ENCODE assay signal across 13 cellular contexts in the genomic region with DNA sequence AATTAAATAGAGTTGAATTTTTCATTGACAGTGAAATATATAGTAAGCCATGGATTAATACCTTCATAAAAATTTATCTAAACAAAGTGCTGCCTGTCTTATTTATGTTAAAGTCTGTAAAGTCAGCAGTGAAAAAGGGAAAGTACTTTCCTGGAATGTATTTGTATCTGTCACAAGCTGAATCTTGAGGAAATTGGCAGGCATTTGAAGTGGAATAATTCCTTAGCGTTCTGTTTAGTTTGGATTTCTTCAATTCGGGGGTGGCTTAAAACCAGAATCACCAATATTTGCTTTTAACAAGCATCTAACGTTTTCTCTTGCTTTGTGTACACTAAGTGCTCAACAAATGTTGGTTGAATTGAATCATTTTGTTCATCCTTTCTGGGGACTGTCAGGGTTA. TPM values are rescaled to one million over a fixed set of nuclear protein-coding genes. Genes with fewer than 3 reads are reported as not detected.
DNase-seq lines count a peak whose midpoint lies in the region; ATAC-seq and TF ChIP-seq lines count a peak whose summit lies in the region.
"Had no signal": no experiment of that assay in that cellular context is flagged by ENCODE, and none has a peak within 500 bp of the region (broad histone marks: within the 10 kb centered on the region; RNA-seq: fewer than 3 reads in every experiment).

No MANE protein-coding gene starts in this region.

- no peaks in the 10 kb centered on the region for H3K9me3 Mint-ChIP-seq in activated CD4-positive, alpha-beta memory T cell treated with anti-CD3 and anti-CD28 coated beads for 36 hours
- H3K9me3 Mint-ChIP-seq in stimulated activated effector memory CD8-positive, alpha-beta T cell treated with anti-CD3 and anti-CD28 coated beads, Interleukin-12 subunit alpha, Interleukin-12 subunit beta, amount 100 ng/mL, for 72 hours: no peaks in the 10 kb centered on the region

- ATAC-seq in left lung: no peak
- no peak for ATAC-seq in stimulated activated effector memory CD8-positive, alpha-beta T cell treated with anti-CD3 and anti-CD28 coated beads, Interleukin-12 subunit alpha, Interleukin-12 subunit beta, amount 100 ng/mL, for 72 hours
- no peak for ATAC-seq in GM21381 (IDR thresholded peaks at IDR 0.05; ENCODE audit: unreplicated experiment)
- ATAC-seq: activated CD4-positive, CD25-positive, alpha-beta regulatory T cell treated with anti-CD3 and anti-CD28 coated beads, Interleukin-2, amount 50 U/mL, for 24 hours had no signal

- POLR2A ChIA-PET in HEK293 (lab: Yijun Ruan, JAX): no interaction called here
- POLR2A ChIA-PET in activated CD4-positive, alpha-beta memory T cell treated with anti-CD3 and anti-CD28 coated beads for 36 hours (lab: Charles Lee): no interaction called here

- H3K36me3 ChIP-seq in HEK293 (ENCODE audit: control insufficient read depth in 2 of 2, insufficient read depth in 1 of 2, low read length in 2 of 2) (peaks cover 0 to 11% of the 10 kb centered on the region in 2 experiments; a peak in 2 of 3 replicates), left lung (peaks cover 0 to 3% of the 10 kb centered on the region in 2 donors)

- TF ChIP-seq CTCF in HEK293 (tag by site-specific recombination; IDR thresholded peaks at IDR 0.05): no peak
- TF ChIP-seq CTCF in left lung (IDR thresholded peaks at IDR 0.05): no peak

- H3K27ac ChIP-seq in HEK293 (ENCODE audit: extremely low read depth, low read depth, low read length) (no peak overlapping the region), left lung (peak overlapping the region; percentile 90 to 98)

- DNase-seq in activated CD4-positive, alpha-beta memory T cell treated with anti-CD3 and anti-CD28 coated beads for 36 hours: no peak
- DNase-seq in left lung: no peak
- no peak for DNase-seq in stimulated activated effector memory CD8-positive, alpha-beta T cell treated with anti-CD3 and anti-CD28 coated beads, Interleukin-12 subunit alpha, Interleukin-12 subunit beta, amount 100 ng/mL, for 72 hours (ENCODE audit: low spot score in 2 of 2)
- no peak for DNase-seq in posterior vena cava (ENCODE audit: low spot score)
- no peak for DNase-seq in NCI-H2171 treated with DMSO at 0.1 percent for 48 hours (lab: John Stamatoyannopoulos, UW)
- DNase-seq in middle frontal gyrus (ENCODE audit: extremely low spot score, low spot score): no peak
- DNase-seq: activated naive CD4-positive, alpha-beta T cell; DMS79; SIG-M5; stimulated activated CD4-positive, alpha-beta T cell treated with anti-CD3 and anti-CD28 coated beads, Interleukin-12 subunit alpha, Interleukin-12 subunit beta, amount 100 ng/mL, for 4 hours had no signal

- H3K36me3 Mint-ChIP-seq in activated CD4-positive, alpha-beta memory T cell treated with anti-CD3 and anti-CD28 coated beads for 36 hours: peaks cover 4% of the 10 kb centered on the region
- peaks cover 14% of the 10 kb centered on the region for H3K36me3 Mint-ChIP-seq in stimulated activated effector memory CD8-positive, alpha-beta T cell treated with anti-CD3 and anti-CD28 coated beads, Interleukin-12 subunit alpha, Interleukin-12 subunit beta, amount 100 ng/mL, for 72 hours

- no peak overlapping the region for H3K4me3 Mint-ChIP-seq in activated CD4-positive, alpha-beta memory T cell treated with anti-CD3 and anti-CD28 coated beads for 36 hours
- no peak overlapping the region for H3K4me3 Mint-ChIP-seq in stimulated activated effector memory CD8-positive, alpha-beta T cell treated with anti-CD3 and anti-CD28 coated beads, Interleukin-12 subunit alpha, Interleukin-12 subunit beta, amount 100 ng/mL, for 72 hours

- H3K4me1 Mint-ChIP-seq in activated CD4-positive, alpha-beta memory T cell treated with anti-CD3 and anti-CD28 coated beads for 36 hours (ENCODE audit: low read depth): peaks cover 16% of the 10 kb centered on the region
- H3K4me1 Mint-ChIP-seq in stimulated activated effector memory CD8-positive, alpha-beta T cell treated with anti-CD3 and anti-CD28 coated beads, Interleukin-12 subunit alpha, Interleukin-12 subunit beta, amount 100 ng/mL, for 72 hours: peaks cover 11% of the 10 kb centered on the region

- no peaks in the 10 kb centered on the region for H3K27me3 Mint-ChIP-seq in activated CD4-positive, alpha-beta memory T cell treated with anti-CD3 and anti-CD28 coated beads for 36 hours

- H3K4me1 ChIP-seq in HEK293 (ENCODE audit: control insufficient read depth, insufficient read depth, low read length) (no peaks in the 10 kb centered on the region), left lung (peaks cover 23 to 40% of the 10 kb centered on the region in 2 donors)

- CTCF ChIA-PET in HEK293 (lab: Yijun Ruan, JAX): no interaction called here
- CTCF ChIA-PET in activated CD4-positive, alpha-beta memory T cell treated with anti-CD3 and anti-CD28 coated beads for 36 hours (lab: Charles Lee): interaction anchor here (1.0 kb wide), 1 partner anchor 39 kb away, joined by 3 read pairs; the partner anchor contains the start of gene STX16

- H3K9me3 ChIP-seq in HEK293 (ENCODE audit: control insufficient read depth, insufficient read depth, low read depth, low read length) (no peaks in the 10 kb centered on the region), left lung (no peaks in the 10 kb centered on the region)

- peak overlapping the region; percentile 57 for H3K27ac Mint-ChIP-seq in activated CD4-positive, alpha-beta memory T cell treated with anti-CD3 and anti-CD28 coated beads for 36 hours
- H3K27ac Mint-ChIP-seq in stimulated activated effector memory CD8-positive, alpha-beta T cell treated with anti-CD3 and anti-CD28 coated beads, Interleukin-12 subunit alpha, Interleukin-12 subunit beta, amount 100 ng/mL, for 72 hours: peak overlapping the region; percentile 90

- no peak overlapping the region for H3K4me3 ChIP-seq in HEK293 (ENCODE audit: low read depth, low read length)
- H3K4me3 ChIP-seq in left lung: no peak overlapping the region

- intact Hi-C loops in activated CD4-positive, alpha-beta memory T cell treated with anti-CD3 and anti-CD28 coated beads for 36 hours (cut with micrococcal nuclease): no loop called here
- intact Hi-C loops in left lung (cut with DNase I) (no loop called here), posterior vena cava (cut with DNase I) (loop anchor here in 1 of 2 donors (10.0 kb wide), 1 partner anchor 456 kb away; no protein-coding TSS in a partner anchor)

- H3K27me3 ChIP-seq in left lung: no peaks in the 10 kb centered on the region

TF ChIP-seq in HEK293, 187 proteins besides CTCF, POLR2A, EP300 and RAD21:
- no peak for TF ChIP-seq ZSCAN5A (tag by site-specific recombination; IDR thresholded peaks at IDR 0.05)
- TF ChIP-seq PRDM6 (tag by site-specific recombination; IDR thresholded peaks at IDR 0.05): 0 out of 2 replicates have a peak, but pooled peaks have one; percentile 5

RNA-seq across cellular contexts. Expression of gene NPEPL1, which starts 2.2 kb away (rescaled TPM):
- 10 to 100 TPM; 17.8 to 18.8 TPM for total RNA-seq in activated CD4-positive, alpha-beta memory T cell treated with anti-CD3 and anti-CD28 coated beads for 36 hours
- total RNA-seq in left lung (10 to 100 TPM; 25.1 to 30.8 TPM), posterior vena cava (10 to 100 TPM; 28.5 to 31.4 TPM)

RNA-seq across cellular contexts. Expression of gene STX16, which starts 39.3 kb away (rescaled TPM):
- total RNA-seq in activated CD4-positive, alpha-beta memory T cell treated with anti-CD3 and anti-CD28 coated beads for 36 hours: 100 to 1,000 TPM in 1 of 2 experiments, 10 to 100 TPM in 1; 88.7 to 104 TPM
- total RNA-seq in left lung (10 to 100 TPM; 50.4 to 58.0 TPM), posterior vena cava (10 to 100 TPM; 38.7 to 41.5 TPM)
